In genomic region chr12:117968826-117969659, GRCh38 we compare ENCODE assay signal across 1 cellular context.
TF ChIP-seq lines count a peak whose summit lies in the region.

KSR2 (minus strand) TSS chr12:117968990; CDS start chr12:117968255, 735 bp downstream.

TF ChIP-seq in WTC11, 78 proteins besides CTCF, POLR2A, EP300 and RAD21 (continued from another document):
- TF ChIP-seq, protein P1, sequence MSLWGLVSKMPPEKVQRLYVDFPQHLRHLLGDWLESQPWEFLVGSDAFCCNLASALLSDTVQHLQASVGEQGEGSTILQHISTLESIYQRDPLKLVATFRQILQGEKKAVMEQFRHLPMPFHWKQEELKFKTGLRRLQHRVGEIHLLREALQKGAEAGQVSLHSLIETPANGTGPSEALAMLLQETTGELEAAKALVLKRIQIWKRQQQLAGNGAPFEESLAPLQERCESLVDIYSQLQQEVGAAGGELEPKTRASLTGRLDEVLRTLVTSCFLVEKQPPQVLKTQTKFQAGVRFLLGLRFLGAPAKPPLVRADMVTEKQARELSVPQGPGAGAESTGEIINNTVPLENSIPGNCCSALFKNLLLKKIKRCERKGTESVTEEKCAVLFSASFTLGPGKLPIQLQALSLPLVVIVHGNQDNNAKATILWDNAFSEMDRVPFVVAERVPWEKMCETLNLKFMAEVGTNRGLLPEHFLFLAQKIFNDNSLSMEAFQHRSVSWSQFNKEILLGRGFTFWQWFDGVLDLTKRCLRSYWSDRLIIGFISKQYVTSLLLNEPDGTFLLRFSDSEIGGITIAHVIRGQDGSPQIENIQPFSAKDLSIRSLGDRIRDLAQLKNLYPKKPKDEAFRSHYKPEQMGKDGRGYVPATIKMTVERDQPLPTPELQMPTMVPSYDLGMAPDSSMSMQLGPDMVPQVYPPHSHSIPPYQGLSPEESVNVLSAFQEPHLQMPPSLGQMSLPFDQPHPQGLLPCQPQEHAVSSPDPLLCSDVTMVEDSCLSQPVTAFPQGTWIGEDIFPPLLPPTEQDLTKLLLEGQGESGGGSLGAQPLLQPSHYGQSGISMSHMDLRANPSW (CRISPR knock-in tag; conservative IDR thresholded peaks at IDR 0.05; ENCODE audit: low read depth) = no peak
- peak; percentile 71; the same call in 1 of the 2 replicates for TF ChIP-seq ZNF263 (CRISPR knock-in tag; IDR thresholded peaks at IDR 0.05; ENCODE audit: low read depth)
- TF ChIP-seq, protein P2, sequence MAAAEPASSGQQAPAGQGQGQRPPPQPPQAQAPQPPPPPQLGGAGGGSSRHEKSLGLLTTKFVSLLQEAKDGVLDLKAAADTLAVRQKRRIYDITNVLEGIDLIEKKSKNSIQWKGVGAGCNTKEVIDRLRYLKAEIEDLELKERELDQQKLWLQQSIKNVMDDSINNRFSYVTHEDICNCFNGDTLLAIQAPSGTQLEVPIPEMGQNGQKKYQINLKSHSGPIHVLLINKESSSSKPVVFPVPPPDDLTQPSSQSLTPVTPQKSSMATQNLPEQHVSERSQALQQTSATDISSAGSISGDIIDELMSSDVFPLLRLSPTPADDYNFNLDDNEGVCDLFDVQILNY (CRISPR knock-in tag; IDR thresholded peaks at IDR 0.05) = peak; percentile 84
- TF ChIP-seq NFATC4 (CRISPR knock-in tag; IDR thresholded peaks at IDR 0.05) = no peak
- TF ChIP-seq, protein P3, sequence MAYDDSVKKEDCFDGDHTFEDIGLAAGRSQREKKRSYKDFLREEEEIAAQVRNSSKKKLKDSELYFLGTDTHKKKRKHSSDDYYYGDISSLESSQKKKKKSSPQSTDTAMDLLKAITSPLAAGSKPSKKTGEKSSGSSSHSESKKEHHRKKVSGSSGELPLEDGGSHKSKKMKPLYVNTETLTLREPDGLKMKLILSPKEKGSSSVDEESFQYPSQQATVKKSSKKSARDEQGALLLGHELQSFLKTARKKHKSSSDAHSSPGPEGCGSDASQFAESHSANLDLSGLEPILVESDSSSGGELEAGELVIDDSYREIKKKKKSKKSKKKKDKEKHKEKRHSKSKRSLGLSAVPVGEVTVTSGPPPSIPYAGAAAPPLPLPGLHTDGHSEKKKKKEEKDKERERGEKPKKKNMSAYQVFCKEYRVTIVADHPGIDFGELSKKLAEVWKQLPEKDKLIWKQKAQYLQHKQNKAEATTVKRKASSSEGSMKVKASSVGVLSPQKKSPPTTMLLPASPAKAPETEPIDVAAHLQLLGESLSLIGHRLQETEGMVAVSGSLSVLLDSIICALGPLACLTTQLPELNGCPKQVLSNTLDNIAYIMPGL (CRISPR knock-in tag; IDR thresholded peaks at IDR 0.05) = no peak; the same call in 1 of the 2 replicates
- TF ChIP-seq, protein P4, sequence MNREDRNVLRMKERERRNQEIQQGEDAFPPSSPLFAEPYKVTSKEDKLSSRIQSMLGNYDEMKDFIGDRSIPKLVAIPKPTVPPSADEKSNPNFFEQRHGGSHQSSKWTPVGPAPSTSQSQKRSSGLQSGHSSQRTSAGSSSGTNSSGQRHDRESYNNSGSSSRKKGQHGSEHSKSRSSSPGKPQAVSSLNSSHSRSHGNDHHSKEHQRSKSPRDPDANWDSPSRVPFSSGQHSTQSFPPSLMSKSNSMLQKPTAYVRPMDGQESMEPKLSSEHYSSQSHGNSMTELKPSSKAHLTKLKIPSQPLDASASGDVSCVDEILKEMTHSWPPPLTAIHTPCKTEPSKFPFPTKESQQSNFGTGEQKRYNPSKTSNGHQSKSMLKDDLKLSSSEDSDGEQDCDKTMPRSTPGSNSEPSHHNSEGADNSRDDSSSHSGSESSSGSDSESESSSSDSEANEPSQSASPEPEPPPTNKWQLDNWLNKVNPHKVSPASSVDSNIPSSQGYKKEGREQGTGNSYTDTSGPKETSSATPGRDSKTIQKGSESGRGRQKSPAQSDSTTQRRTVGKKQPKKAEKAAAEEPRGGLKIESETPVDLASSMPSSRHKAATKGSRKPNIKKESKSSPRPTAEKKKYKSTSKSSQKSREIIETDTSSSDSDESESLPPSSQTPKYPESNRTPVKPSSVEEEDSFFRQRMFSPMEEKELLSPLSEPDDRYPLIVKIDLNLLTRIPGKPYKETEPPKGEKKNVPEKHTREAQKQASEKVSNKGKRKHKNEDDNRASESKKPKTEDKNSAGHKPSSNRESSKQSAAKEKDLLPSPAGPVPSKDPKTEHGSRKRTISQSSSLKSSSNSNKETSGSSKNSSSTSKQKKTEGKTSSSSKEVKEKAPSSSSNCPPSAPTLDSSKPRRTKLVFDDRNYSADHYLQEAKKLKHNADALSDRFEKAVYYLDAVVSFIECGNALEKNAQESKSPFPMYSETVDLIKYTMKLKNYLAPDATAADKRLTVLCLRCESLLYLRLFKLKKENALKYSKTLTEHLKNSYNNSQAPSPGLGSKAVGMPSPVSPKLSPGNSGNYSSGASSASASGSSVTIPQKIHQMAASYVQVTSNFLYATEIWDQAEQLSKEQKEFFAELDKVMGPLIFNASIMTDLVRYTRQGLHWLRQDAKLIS (CRISPR knock-in tag; IDR thresholded peaks at IDR 0.05; ENCODE audit: borderline replicate concordance) = 0 out of 2 replicates have a peak, but pooled peaks have one; percentile 11
- no peak for TF ChIP-seq E2F1 (CRISPR knock-in tag; IDR thresholded peaks at IDR 0.05)
- 0 out of 2 replicates have a peak, but pooled peaks have one; percentile 41 for TF ChIP-seq EMX1 (CRISPR knock-in tag; IDR thresholded peaks at IDR 0.05)
- TF ChIP-seq, protein P5, sequence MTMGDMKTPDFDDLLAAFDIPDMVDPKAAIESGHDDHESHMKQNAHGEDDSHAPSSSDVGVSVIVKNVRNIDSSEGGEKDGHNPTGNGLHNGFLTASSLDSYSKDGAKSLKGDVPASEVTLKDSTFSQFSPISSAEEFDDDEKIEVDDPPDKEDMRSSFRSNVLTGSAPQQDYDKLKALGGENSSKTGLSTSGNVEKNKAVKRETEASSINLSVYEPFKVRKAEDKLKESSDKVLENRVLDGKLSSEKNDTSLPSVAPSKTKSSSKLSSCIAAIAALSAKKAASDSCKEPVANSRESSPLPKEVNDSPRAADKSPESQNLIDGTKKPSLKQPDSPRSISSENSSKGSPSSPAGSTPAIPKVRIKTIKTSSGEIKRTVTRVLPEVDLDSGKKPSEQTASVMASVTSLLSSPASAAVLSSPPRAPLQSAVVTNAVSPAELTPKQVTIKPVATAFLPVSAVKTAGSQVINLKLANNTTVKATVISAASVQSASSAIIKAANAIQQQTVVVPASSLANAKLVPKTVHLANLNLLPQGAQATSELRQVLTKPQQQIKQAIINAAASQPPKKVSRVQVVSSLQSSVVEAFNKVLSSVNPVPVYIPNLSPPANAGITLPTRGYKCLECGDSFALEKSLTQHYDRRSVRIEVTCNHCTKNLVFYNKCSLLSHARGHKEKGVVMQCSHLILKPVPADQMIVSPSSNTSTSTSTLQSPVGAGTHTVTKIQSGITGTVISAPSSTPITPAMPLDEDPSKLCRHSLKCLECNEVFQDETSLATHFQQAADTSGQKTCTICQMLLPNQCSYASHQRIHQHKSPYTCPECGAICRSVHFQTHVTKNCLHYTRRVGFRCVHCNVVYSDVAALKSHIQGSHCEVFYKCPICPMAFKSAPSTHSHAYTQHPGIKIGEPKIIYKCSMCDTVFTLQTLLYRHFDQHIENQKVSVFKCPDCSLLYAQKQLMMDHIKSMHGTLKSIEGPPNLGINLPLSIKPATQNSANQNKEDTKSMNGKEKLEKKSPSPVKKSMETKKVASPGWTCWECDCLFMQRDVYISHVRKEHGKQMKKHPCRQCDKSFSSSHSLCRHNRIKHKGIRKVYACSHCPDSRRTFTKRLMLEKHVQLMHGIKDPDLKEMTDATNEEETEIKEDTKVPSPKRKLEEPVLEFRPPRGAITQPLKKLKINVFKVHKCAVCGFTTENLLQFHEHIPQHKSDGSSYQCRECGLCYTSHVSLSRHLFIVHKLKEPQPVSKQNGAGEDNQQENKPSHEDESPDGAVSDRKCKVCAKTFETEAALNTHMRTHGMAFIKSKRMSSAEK (CRISPR knock-in tag; IDR thresholded peaks at IDR 0.05; ENCODE audit: borderline replicate concordance) = no peak
- no peak for TF ChIP-seq IRF2 (CRISPR knock-in tag; IDR thresholded peaks at IDR 0.05; ENCODE audit: borderline replicate concordance, low read depth)
- TF ChIP-seq ZNF423 (CRISPR knock-in tag; IDR thresholded peaks at IDR 0.05) = no peak
- no peak for TF ChIP-seq TEAD1 (CRISPR knock-in tag; IDR thresholded peaks at IDR 0.05)
- no peak for TF ChIP-seq ELF4 (CRISPR knock-in tag; IDR thresholded peaks at IDR 0.05; ENCODE audit: low read depth)
- TF ChIP-seq TP53 (CRISPR knock-in tag; IDR thresholded peaks at IDR 0.05) = peak; percentile 58; the same call in 1 of the 2 replicates
- TF ChIP-seq ZNF232 (CRISPR knock-in tag; IDR thresholded peaks at IDR 0.05) = 0 out of 2 replicates have a peak, but pooled peaks have one; percentile 69
